8 cellular contexts compared by ENCODE assay signal in the genomic region with DNA sequence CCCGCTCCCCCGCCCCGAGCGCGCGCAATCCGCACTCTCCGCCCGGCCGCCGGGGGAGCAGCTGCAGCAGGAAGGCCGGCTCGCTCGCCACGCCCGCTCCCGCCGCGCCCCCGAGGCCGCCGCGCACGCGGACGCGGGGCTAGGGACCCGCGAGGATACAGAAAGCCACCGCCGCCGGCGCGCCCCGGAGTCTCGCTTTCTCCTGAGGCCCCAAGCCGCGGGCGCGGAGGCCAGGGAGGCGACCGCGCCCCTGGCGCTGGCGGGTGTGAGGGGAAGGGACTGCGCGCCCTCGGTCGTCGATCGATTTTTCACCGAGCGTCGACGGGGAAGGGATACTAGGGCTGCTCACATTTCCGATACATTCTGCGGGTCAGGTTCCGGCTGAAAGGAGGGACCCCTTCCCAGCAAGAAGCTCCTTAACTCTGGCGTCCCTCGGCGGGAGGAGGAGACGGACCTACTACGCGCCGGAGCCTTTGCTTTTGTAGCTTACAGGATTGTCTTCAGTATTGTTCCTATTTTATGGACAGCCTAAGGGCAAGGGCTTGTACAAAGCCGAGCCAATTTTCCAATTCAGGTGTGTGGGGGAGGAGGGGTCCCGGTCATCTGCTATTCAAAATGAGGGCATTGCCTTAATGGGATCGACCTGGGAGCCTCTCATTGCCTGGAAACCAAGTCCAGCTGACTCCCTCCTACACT. TPM values are rescaled to one million over a fixed set of nuclear protein-coding genes. Genes with fewer than 3 reads are reported as not detected.
DNase-seq lines count a peak whose midpoint lies in the region; TF ChIP-seq lines count a peak whose summit lies in the region.

No MANE protein-coding gene starts in this region.

- H3K36me3 Mint-ChIP-seq in activated naive CD8-positive, alpha-beta T cell treated with anti-CD3 and anti-CD28 coated beads for 36 hours = no peaks in the 10 kb centered on the region

- peak; percentile 4; the same call in 1 of the 2 replicates for TF ChIP-seq RAD21 in SK-N-SH (IDR thresholded peaks at IDR 0.05; ENCODE audit: low read length)

- H3K4me3 ChIP-seq in GM23248 (peak overlapping the region; percentile 82), Loucy (ENCODE audit: low read length, poor library complexity, severe bottlenecking) (peak overlapping the region; percentile 70), SK-N-SH (ENCODE audit: low read depth in 2 of 2, low read length in 1 of 2) (peak overlapping the region; percentile 70 to 81), cardiac muscle cell (peak overlapping the region; percentile 68), parathyroid adenoma (ENCODE audit: low read depth, low read length) (peak overlapping the region; percentile 50), tibial artery (peak overlapping the region; percentile 98 to 99)

- H3K4me1 ChIP-seq in GM23248 (ENCODE audit: insufficient read depth) (peaks cover 29% of the 10 kb centered on the region), Loucy (ENCODE audit: insufficient read depth, low read length, poor library complexity, severe bottlenecking) (peaks cover 17% of the 10 kb centered on the region), SK-N-SH (ENCODE audit: control insufficient read depth in 1 of 2, insufficient read depth in 2 of 2, low read depth in 1 of 2, low read length in 1 of 2) (peaks cover 18 to 44% of the 10 kb centered on the region in 2 experiments; a peak in 3 of 4 replicates), cardiac muscle cell (ENCODE audit: low read depth) (peaks cover 7% of the 10 kb centered on the region), parathyroid adenoma (peaks cover 3% of the 10 kb centered on the region), tibial artery (peaks cover 0 to 52% (median 24%) of the 10 kb centered on the region in 4 donors)

- no peaks in the 10 kb centered on the region for H3K9me3 Mint-ChIP-seq in activated naive CD8-positive, alpha-beta T cell treated with anti-CD3 and anti-CD28 coated beads for 36 hours

- peak overlapping the region; percentile 78 for H3K27ac ChIP-seq in GM23248
- H3K27ac ChIP-seq in SK-N-SH (ENCODE audit: low read depth in 2 of 2, low read length in 1 of 2) = peak overlapping the region; percentile 37 to 100; a peak in 3 of 4 replicates
- H3K27ac ChIP-seq in cardiac muscle cell = peak overlapping the region; percentile 74
- peak overlapping the region; percentile 54 for H3K27ac ChIP-seq in parathyroid adenoma
- H3K27ac ChIP-seq in tibial artery = peak overlapping the region; percentile 98 to 100

- TF ChIP-seq EP300 in SK-N-SH (IDR thresholded peaks at IDR 0.05; ENCODE audit: borderline replicate concordance in 1 of 2, low read depth in 1 of 2, low read length in 1 of 2) = no peak

- in situ Hi-C loops in GM23248 (cut with MboI) = loop anchor here (10.0 kb wide), 1 partner anchor 147 kb away; no protein-coding TSS in a partner anchor

- H2AFZ ChIP-seq in GM23248 (peak overlapping the region; percentile 81), Loucy (ENCODE audit: low read length) (peak overlapping the region; percentile 83), SK-N-SH (ENCODE audit: low read depth) (peak overlapping the region; percentile 76; the same call in 1 of the 2 replicates), parathyroid adenoma (peak overlapping the region; percentile 84)

- no peaks in the 10 kb centered on the region for H3K27me3 ChIP-seq in GM23248 (replicated peaks; ENCODE audit: insufficient read depth)
- H3K27me3 ChIP-seq in Loucy (ENCODE audit: insufficient read depth, low read length, poor library complexity, severe bottlenecking) = no peaks in the 10 kb centered on the region
- H3K27me3 ChIP-seq in SK-N-SH (ENCODE audit: insufficient read depth) = no peaks in the 10 kb centered on the region
- H3K27me3 ChIP-seq in cardiac muscle cell = no peaks in the 10 kb centered on the region
- no peaks in the 10 kb centered on the region for H3K27me3 ChIP-seq in parathyroid adenoma (ENCODE audit: control insufficient read depth, insufficient read depth, low read length)
- no peaks in the 10 kb centered on the region for H3K27me3 ChIP-seq in tibial artery

- WGBS in GM23248 (ENCODE audit: low coverage in 1 of 2, low lambda C conversion rate in 2 of 2, missing lambda C conversion rate in 2 of 2), 2 experiments = 3 to 4% methylated on average over 42 to 45 of the region's 68 CpGs
- WGBS in SK-N-SH (ENCODE audit: low lambda C conversion rate) = 11% methylated on average over 11 of the region's 68 CpGs

- peak overlapping the region; percentile 72 for H3K4me3 Mint-ChIP-seq in activated naive CD8-positive, alpha-beta T cell treated with anti-CD3 and anti-CD28 coated beads for 36 hours

- peaks cover 48% of the 10 kb centered on the region for H3K27me3 Mint-ChIP-seq in activated naive CD8-positive, alpha-beta T cell treated with anti-CD3 and anti-CD28 coated beads for 36 hours

- H3K4me2 ChIP-seq in GM23248 (ENCODE audit: unreplicated experiment) (peak overlapping the region; percentile 80), Loucy (ENCODE audit: low read depth, low read length, poor library complexity, severe bottlenecking) (peak overlapping the region; percentile 81), SK-N-SH (peak overlapping the region; percentile 90), parathyroid adenoma (ENCODE audit: low read length) (peak overlapping the region; percentile 66)

- POLR2A ChIA-PET in SK-N-SH (lab: Yijun Ruan, JAX) = interaction anchor here (0.8 to 3.5 kb wide), 12 partner anchors 12 to 423 kb away, joined by 3 to 27 read pairs (median 6); a partner anchor contains a TSS

- no peak overlapping the region for H3K27ac Mint-ChIP-seq in activated naive CD8-positive, alpha-beta T cell treated with anti-CD3 and anti-CD28 coated beads for 36 hours

- H3K9me2 ChIP-seq in GM23248 (ENCODE audit: insufficient read depth) (no peaks in the 10 kb centered on the region), Loucy (replicated peaks; ENCODE audit: low read depth, low read length) (no peaks in the 10 kb centered on the region), SK-N-SH (no peaks in the 10 kb centered on the region)

- CTCF ChIA-PET in SK-N-SH (lab: Yijun Ruan, JAX) = interaction anchor here (0.6 to 7.2 kb wide), 18 partner anchors 12 to 228 kb away, joined by 3 to 110 read pairs (median 4); no protein-coding TSS in a partner anchor

- TF ChIP-seq CTCF in Loucy (conservative IDR thresholded peaks at IDR 0.05; ENCODE audit: low read length) (no peak), SK-N-SH (IDR thresholded peaks at IDR 0.05) (no peak), cardiac muscle cell (IDR thresholded peaks at IDR 0.05; ENCODE audit: low read depth, low read length) (no peak), parathyroid adenoma (IDR thresholded peaks at IDR 0.05) (no peak), tibial artery (IDR thresholded peaks at IDR 0.05) (peak in 1 of 2 experiments; percentile 68)

- DNase-seq in Daoy (ENCODE audit: low read depth) (peak; percentile 84), GM23248 (peak; percentile 92), SK-N-SH (peak; percentile 92), cardiac muscle cell (ENCODE audit: low read depth in 1 of 2, low spot score in 1 of 2) (peak; percentile 87 to 91), tibial artery (peak; percentile 79 to 92)
- peak; percentile 84 for DNase-seq in activated naive CD8-positive, alpha-beta T cell treated with anti-CD3 and anti-CD28 coated beads for 36 hours

- H3K79me2 ChIP-seq in GM23248 (ENCODE audit: insufficient read depth) (peaks cover 15% of the 10 kb centered on the region; the same call in 1 of the 2 replicates), Loucy (ENCODE audit: insufficient read depth, low read length) (no peaks in the 10 kb centered on the region), SK-N-SH (ENCODE audit: insufficient read depth) (peaks cover 32% of the 10 kb centered on the region), parathyroid adenoma (no peaks in the 10 kb centered on the region)

- H3K9me3 ChIP-seq in GM23248 (ENCODE audit: low read depth) (no peaks in the 10 kb centered on the region), Loucy (ENCODE audit: insufficient read depth, low read depth, low read length) (no peaks in the 10 kb centered on the region), SK-N-SH (no peaks in the 10 kb centered on the region), cardiac muscle cell (ENCODE audit: low read depth) (no peaks in the 10 kb centered on the region), parathyroid adenoma (ENCODE audit: control insufficient read depth, low read length) (no peaks in the 10 kb centered on the region), tibial artery (no peaks in the 10 kb centered on the region)

- H3K36me3 ChIP-seq in GM23248 (ENCODE audit: low read depth) (no peaks in the 10 kb centered on the region), Loucy (ENCODE audit: insufficient read depth, low read length) (no peaks in the 10 kb centered on the region), SK-N-SH (replicated peaks in 1 of 2; ENCODE audit: control insufficient read depth in 1 of 2, insufficient read depth in 2 of 2, low read length in 1 of 2) (no peaks in the 10 kb centered on the region), cardiac muscle cell (no peaks in the 10 kb centered on the region), parathyroid adenoma (ENCODE audit: control insufficient read depth, insufficient read depth, low read length) (no peaks in the 10 kb centered on the region), tibial artery (no peaks in the 10 kb centered on the region)

- H3K9ac ChIP-seq in GM23248 (peak overlapping the region; percentile 84), Loucy (ENCODE audit: low read depth, low read length, poor library complexity, severe bottlenecking) (peak overlapping the region; percentile 62), SK-N-SH (peak overlapping the region; percentile 74), parathyroid adenoma (no peak overlapping the region)

- H3F3A ChIP-seq in GM23248 (ENCODE audit: insufficient read depth) = peaks cover 42% of the 10 kb centered on the region
- peaks cover 6% of the 10 kb centered on the region; the same call in 1 of the 2 replicates for H3F3A ChIP-seq in Loucy (ENCODE audit: low read depth)
- peaks cover 45% of the 10 kb centered on the region for H3F3A ChIP-seq in SK-N-SH (replicated peaks; ENCODE audit: insufficient read depth)

- H4K20me1 ChIP-seq in GM23248 (ENCODE audit: insufficient read depth) (no peaks in the 10 kb centered on the region), Loucy (ENCODE audit: insufficient read depth, low read length, poor library complexity, severe bottlenecking) (no peaks in the 10 kb centered on the region), SK-N-SH (ENCODE audit: insufficient read depth) (no peaks in the 10 kb centered on the region)

- peaks cover 28% of the 10 kb centered on the region for H3K4me1 Mint-ChIP-seq in activated naive CD8-positive, alpha-beta T cell treated with anti-CD3 and anti-CD28 coated beads for 36 hours

- intact Hi-C loops in tibial artery (cut with DNase I; ENCODE audit: low total_unique reads) = loop anchor here (5.0 kb wide), 3 partner anchors 154 to 256 kb away; a partner anchor contains a TSS

RNA-seq across cellular contexts. Expression of a gene that starts 0.4 kb away (rescaled TPM):
- total RNA-seq in Daoy (2014; rRNA removed; shearing (Covaris generic)) = 0.98 and 1.9 TPM in 2 replicates
- total RNA-seq in GM23248 (2014; rRNA removed; shearing (Covaris generic)) = 7.2 and 12.2 TPM in 2 replicates
- polyA plus RNA-seq in GM23248 (2016; fragmentation: Nextera tagmentation; extraction: Ambion mirVana) (1.8 TPM in 2 replicates), SK-N-SH (2012; rRNA removed) (5.6 and 6.0 TPM in 2 replicates), cardiac muscle cell (5.3 and 8.6 TPM in 2 replicates)
- 4.1 and 5.4 TPM in 2 replicates for polyA plus RNA-seq in SK-N-SH (2012; cell fraction: cytosol; rRNA removed)
- 8.6 and 9.0 TPM in 2 replicates for polyA plus RNA-seq in SK-N-SH (2012; cell fraction: nucleus; rRNA removed)
- under 1 TPM; 0.91 to 0.98 TPM for total RNA-seq in activated naive CD8-positive, alpha-beta T cell treated with anti-CD3 and anti-CD28 coated beads for 36 hours
- 7.2 and 18.0 TPM in 2 replicates for total RNA-seq in cardiac muscle cell

Comparison
In these comparisons a context has a peak if more than half of its experiments do, and no peak if none do; other contexts are left out.
1. Peak in every context shown above with its lines: DNase-seq, H3K4me3 ChIP-seq and H3K27ac ChIP-seq.